Comparison of ENCODE assay signal across 24 cellular contexts in the genomic region with DNA sequence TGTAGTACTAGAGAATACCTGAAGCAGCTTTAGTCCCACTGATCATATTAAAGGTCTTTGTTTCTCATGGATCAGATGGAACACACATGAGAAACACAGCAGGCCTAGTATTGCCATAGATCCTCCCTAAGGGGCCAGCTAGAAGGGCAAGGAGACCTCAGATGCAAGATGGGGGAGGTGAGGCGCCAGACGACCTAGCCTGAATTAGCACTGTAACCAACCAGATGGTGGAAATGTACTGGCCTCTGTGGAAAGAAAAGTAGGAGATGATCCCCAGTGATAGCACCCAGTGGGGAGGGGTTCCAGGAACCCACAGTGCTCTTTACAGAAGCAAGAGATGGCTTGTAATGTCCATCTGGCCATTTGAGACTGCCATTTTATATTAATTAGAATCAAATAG.
"Had no signal": no experiment of that assay in that cellular context is flagged by ENCODE, and none has a peak within 500 bp of the region (broad histone marks: within the 10 kb centered on the region; RNA-seq: fewer than 3 reads in every experiment).

No MANE protein-coding gene starts in this region.

- H3K4me1 Mint-ChIP-seq: naive thymus-derived CD4-positive, alpha-beta T cell; stimulated activated effector memory CD8-positive, alpha-beta T cell treated with anti-CD3 and anti-CD28 coated beads, Interleukin-12 subunit alpha, Interleukin-12 subunit beta, amount 100 ng/mL, for 72 hours had no signal

- H3K4me3 Mint-ChIP-seq: naive thymus-derived CD4-positive, alpha-beta T cell; natural killer cell treated with Interleukin-12 subunit alpha and Interleukin-12 subunit beta and Interleukin-15 and Interleukin-18, amount 100 ng/mL, for 72 hours; stimulated activated effector memory CD8-positive, alpha-beta T cell treated with anti-CD3 and anti-CD28 coated beads, Interleukin-12 subunit alpha, Interleukin-12 subunit beta, amount 100 ng/mL, for 72 hours; stimulated activated naive CD8-positive, alpha-beta T cell treated with anti-CD3 and anti-CD28 coated beads, Interleukin-15, Interleukin-2, amounts not matched to agents 100 ng/mL and 50 ng/mL, for 24 hours had no signal

- DNase-seq: islet precursor cell; left ventricle myocardium inferior; midbrain; mucosa of descending colon; naive thymus-derived CD4-positive, alpha-beta T cell; nucleus accumbens; pancreas; retina; spleen; stimulated activated CD4-positive, alpha-beta T cell treated with anti-CD3 and anti-CD28 coated beads, Interleukin-4, amount 100 ng/mL, for 24 hours; stimulated activated naive CD4-positive, alpha-beta T cell; tibial artery; trophoblast cell; upper lobe of right lung had no signal

- H3K27ac ChIP-seq: left ventricle myocardium inferior, pancreas, prostate gland, skin epidermis, spleen, suprapubic skin, thoracic aorta, tibial artery, upper lobe of right lung had no signal

- H3K36me3 ChIP-seq: left ventricle myocardium inferior, pancreas, prostate gland, spleen, suprapubic skin, thoracic aorta, tibial artery, upper lobe of right lung had no signal

- ATAC-seq: mucosa of descending colon; naive thymus-derived CD4-positive, alpha-beta T cell; natural killer cell treated with Interleukin-12 subunit alpha and Interleukin-12 subunit beta and Interleukin-15 and Interleukin-18, amount 100 ng/mL, for 72 hours; pancreas; right cardiac atrium; sciatic nerve; upper lobe of right lung had no signal

- H3K36me3 Mint-ChIP-seq: naive thymus-derived CD4-positive, alpha-beta T cell; natural killer cell treated with Interleukin-12 subunit alpha and Interleukin-12 subunit beta and Interleukin-15 and Interleukin-18, amount 100 ng/mL, for 72 hours; stimulated activated effector memory CD8-positive, alpha-beta T cell treated with anti-CD3 and anti-CD28 coated beads, Interleukin-12 subunit alpha, Interleukin-12 subunit beta, amount 100 ng/mL, for 72 hours had no signal

- H3K27ac Mint-ChIP-seq: naive thymus-derived CD4-positive, alpha-beta T cell; natural killer cell treated with Interleukin-12 subunit alpha and Interleukin-12 subunit beta and Interleukin-15 and Interleukin-18, amount 100 ng/mL, for 72 hours; stimulated activated effector memory CD8-positive, alpha-beta T cell treated with anti-CD3 and anti-CD28 coated beads, Interleukin-12 subunit alpha, Interleukin-12 subunit beta, amount 100 ng/mL, for 72 hours; stimulated activated naive CD8-positive, alpha-beta T cell treated with anti-CD3 and anti-CD28 coated beads, Interleukin-15, Interleukin-2, amounts not matched to agents 100 ng/mL and 50 ng/mL, for 24 hours had no signal

- H3K27me3 ChIP-seq: pancreas, spleen, suprapubic skin, tibial artery, upper lobe of right lung had no signal

- H3K27me3 Mint-ChIP-seq: naive thymus-derived CD4-positive, alpha-beta T cell; natural killer cell treated with Interleukin-12 subunit alpha and Interleukin-12 subunit beta and Interleukin-15 and Interleukin-18, amount 100 ng/mL, for 72 hours; stimulated activated naive CD8-positive, alpha-beta T cell treated with anti-CD3 and anti-CD28 coated beads, Interleukin-15, Interleukin-2, amounts not matched to agents 100 ng/mL and 50 ng/mL, for 24 hours had no signal

- H3K4me1 ChIP-seq: pancreas, prostate gland, spleen, suprapubic skin, upper lobe of right lung had no signal

- H3K9me3 Mint-ChIP-seq: stimulated activated naive CD8-positive, alpha-beta T cell treated with anti-CD3 and anti-CD28 coated beads, Interleukin-15, Interleukin-2, amounts not matched to agents 100 ng/mL and 50 ng/mL, for 24 hours had no signal

- H3K4me3 ChIP-seq: left ventricle myocardium inferior, lung, mucosa of descending colon, pancreas, prostate gland, skin epidermis, spleen, suprapubic skin, thoracic aorta, tibial artery, upper lobe of right lung had no signal
